In genomic region chr3:72548992-72549391, GRCh38 we compare ENCODE assay signal across 24 cellular contexts.
A peak's percentile ranks its signal among the peaks of the same experiment; 100 is the strongest.
DNase-seq lines count a peak whose midpoint lies in the region; ATAC-seq, FAIRE-seq and TF ChIP-seq lines count a peak whose summit lies in the region.
"Had no signal": no experiment of that assay in that cellular context is flagged by ENCODE, and none has a peak within 500 bp of the region (broad histone marks: within the 10 kb centered on the region; RNA-seq: fewer than 3 reads in every experiment).

No MANE protein-coding gene starts in this region.

- WGBS in endodermal cell (ENCODE audit: insufficient coverage in 1 of 2, insufficient read length in 1 of 2), 2 experiments, result 79 to 90% methylated on average over 1 to 4 of the region's 4 CpGs

- H3K27me3 Mint-ChIP-seq in activated CD4-positive, alpha-beta T cell treated with anti-CD3 and anti-CD28 coated beads, Interleukin-2, amount 10 ng/mL, durations not matched to agents 7 days and 5 days, result no peaks in the 10 kb centered on the region
- peaks cover 2% of the 10 kb centered on the region for H3K27me3 Mint-ChIP-seq in endodermal cell (ENCODE audit: insufficient read depth)

- H3F3A ChIP-seq in Loucy (ENCODE audit: low read depth), result no peaks in the 10 kb centered on the region

- CTCF ChIA-PET in activated CD4-positive, alpha-beta T cell treated with anti-CD3 and anti-CD28 coated beads, Interleukin-2, amount 10 ng/mL, durations not matched to agents 7 days and 5 days (lab: Charles Lee), result no interaction called here

- no peak overlapping the region for H3K4me3 ChIP-seq in BLaER1 treated with 17β-estradiol and CSF1 and Interleukin-3, amounts not matched to agents 10 nM and 100 nM
- H3K4me3 ChIP-seq in Loucy (ENCODE audit: low read length, poor library complexity, severe bottlenecking) (no peak overlapping the region), endodermal cell (ENCODE audit: low read length) (no peak overlapping the region), kidney (ENCODE audit: low read length in 2 of 2) (no peak overlapping the region)
- H3K4me3 ChIP-seq: gastroesophageal sphincter, sigmoid colon had no signal

- H3K4me1 Mint-ChIP-seq in activated CD4-positive, alpha-beta T cell treated with anti-CD3 and anti-CD28 coated beads, Interleukin-2, amount 10 ng/mL, durations not matched to agents 7 days and 5 days, result peaks cover 20% of the 10 kb centered on the region
- H3K4me1 Mint-ChIP-seq in endodermal cell, result peaks cover 6% of the 10 kb centered on the region

- H3K9ac ChIP-seq in BLaER1 treated with 17β-estradiol and CSF1 and Interleukin-3, amounts not matched to agents 10 nM and 100 nM, result no peak overlapping the region
- H3K9ac ChIP-seq in Loucy (ENCODE audit: low read depth, low read length, poor library complexity, severe bottlenecking), result no peak overlapping the region
- H3K9ac ChIP-seq in endodermal cell (ENCODE audit: extremely low read depth, low read length, poor library complexity, severe bottlenecking), result no peak overlapping the region
- H3K9ac ChIP-seq in kidney (ENCODE audit: low read length in 2 of 2), result no peak overlapping the region

- POLR2A ChIA-PET in activated CD4-positive, alpha-beta T cell treated with anti-CD3 and anti-CD28 coated beads, Interleukin-2, amount 10 ng/mL, durations not matched to agents 7 days and 5 days (lab: Charles Lee), result no interaction called here

- H3K9me2 ChIP-seq in Loucy (replicated peaks; ENCODE audit: low read depth, low read length), result no peaks in the 10 kb centered on the region

- H3K36me3 Mint-ChIP-seq in activated CD4-positive, alpha-beta T cell treated with anti-CD3 and anti-CD28 coated beads, Interleukin-2, amount 10 ng/mL, durations not matched to agents 7 days and 5 days (ENCODE audit: low read depth), result no peaks in the 10 kb centered on the region
- H3K36me3 Mint-ChIP-seq in endodermal cell (ENCODE audit: low read depth), result no peaks in the 10 kb centered on the region
- H3K36me3 Mint-ChIP-seq: CD14-positive monocyte had no signal

- peaks cover 10 to 19% (median 14%) of the 10 kb centered on the region in 10 experiments for H3K4me1 ChIP-seq in BLaER1 treated with 17β-estradiol and CSF1 and Interleukin-3, amounts not matched to agents 10 nM and 100 nM
- peaks cover 21% of the 10 kb centered on the region for H3K4me1 ChIP-seq in Loucy (ENCODE audit: insufficient read depth, low read length, poor library complexity, severe bottlenecking)
- no peaks in the 10 kb centered on the region for H3K4me1 ChIP-seq in endodermal cell (ENCODE audit: control insufficient read depth, insufficient read depth, low read length)
- H3K4me1 ChIP-seq in kidney (ENCODE audit: control insufficient read depth in 1 of 2, insufficient read depth in 1 of 2, low read depth in 1 of 2, low read length in 2 of 2), result no peaks in the 10 kb centered on the region
- H3K4me1 ChIP-seq: gastroesophageal sphincter, sigmoid colon had no signal

- TF ChIP-seq CTCF in Loucy (conservative IDR thresholded peaks at IDR 0.05; ENCODE audit: low read length), result no peak
- no peak for TF ChIP-seq CTCF in endodermal cell (conservative IDR thresholded peaks at IDR 0.05)
- TF ChIP-seq CTCF in kidney (IDR thresholded peaks at IDR 0.05; ENCODE audit: borderline replicate concordance, extremely low read depth, insufficient read depth), result no peak

- H3K27me3 ChIP-seq in BLaER1 treated with 17β-estradiol and CSF1 and Interleukin-3, amounts not matched to agents 10 nM and 100 nM, result no peaks in the 10 kb centered on the region
- no peaks in the 10 kb centered on the region for H3K27me3 ChIP-seq in Loucy (ENCODE audit: insufficient read depth, low read length, poor library complexity, severe bottlenecking)
- no peaks in the 10 kb centered on the region for H3K27me3 ChIP-seq in endodermal cell (ENCODE audit: control insufficient read depth, insufficient read depth, low read length, poor library complexity, severe bottlenecking)
- H3K27me3 ChIP-seq: gastroesophageal sphincter, sigmoid colon had no signal

- H3K4me2 ChIP-seq in BLaER1 treated with 17β-estradiol and CSF1 and Interleukin-3, amounts not matched to agents 10 nM and 100 nM, result peak overlapping the region in 6 of 11 experiments; percentile 70 to 82 (median 72); a peak in 5 of 22 replicates
- H3K4me2 ChIP-seq in Loucy (ENCODE audit: low read depth, low read length, poor library complexity, severe bottlenecking), result peak overlapping the region; percentile 10

- peak overlapping the region; percentile 93 for H3K27ac Mint-ChIP-seq in activated CD4-positive, alpha-beta T cell treated with anti-CD3 and anti-CD28 coated beads, Interleukin-2, amount 10 ng/mL, durations not matched to agents 7 days and 5 days
- no peak overlapping the region for H3K27ac Mint-ChIP-seq in endodermal cell
- H3K27ac Mint-ChIP-seq: nephron progenitor cell had no signal

- H3K4me3 Mint-ChIP-seq in activated CD4-positive, alpha-beta T cell treated with anti-CD3 and anti-CD28 coated beads, Interleukin-2, amount 10 ng/mL, durations not matched to agents 7 days and 5 days, result no peak overlapping the region
- H3K4me3 Mint-ChIP-seq in endodermal cell, result no peak overlapping the region
- H3K4me3 Mint-ChIP-seq: nephron progenitor cell had no signal

- H3K79me2 ChIP-seq in Loucy (ENCODE audit: insufficient read depth, low read length), result no peaks in the 10 kb centered on the region

- no peak for FAIRE-seq in kidney (lab: Jason Lieb, UNC)
- FAIRE-seq: colon had no signal

- H3K27ac ChIP-seq in BLaER1 treated with 17β-estradiol and CSF1 and Interleukin-3, amounts not matched to agents 10 nM and 100 nM, result no peak overlapping the region
- peak overlapping the region; percentile 24 for H3K27ac ChIP-seq in endodermal cell (ENCODE audit: low read depth, low read length)
- no peak overlapping the region for H3K27ac ChIP-seq in kidney (ENCODE audit: low read depth in 2 of 2, low read length in 2 of 2)
- H3K27ac ChIP-seq: gastroesophageal sphincter, sigmoid colon, VCaP had no signal

- DNase-seq in activated CD4-positive, alpha-beta T cell treated with anti-CD3 and anti-CD28 coated beads, Interleukin-2, amount 10 ng/mL, durations not matched to agents 7 days and 5 days, result no peak
- no peak for DNase-seq in activated CD4-positive, alpha-beta T cell treated with anti-CD3 and anti-CD28 coated beads for 1 hour
- DNase-seq in endodermal cell, result no peak
- DNase-seq in kidney, result no peak
- DNase-seq in SKM-1 (lab: John Stamatoyannopoulos, UW; ENCODE audit: unreplicated experiment), result no peak
- DNase-seq: activated CD4-positive, alpha-beta T cell treated with anti-CD3 and anti-CD28 coated beads, Interleukin-2, amount 50 U/mL, for 4 hours; hypothalamus; Karpas-422; left ventricle myocardium superior; midbrain; NCI-H2081; NCI-H510A treated with DMSO at 0.1 percent for 48 hours; nephron progenitor cell; NK-92 treated with Interleukin-12 subunit alpha and Interleukin-12 subunit beta, amount 100 ng/mL, for 24 hours; SHP77 treated with DMSO at 0.1 percent for 48 hours; sigmoid colon; substantia nigra had no signal

- no peaks in the 10 kb centered on the region for H3K9me3 ChIP-seq in BLaER1 treated with 17β-estradiol and CSF1 and Interleukin-3, amounts not matched to agents 10 nM and 100 nM (replicated peaks in 1 of 11)
- H3K9me3 ChIP-seq in Loucy (ENCODE audit: insufficient read depth, low read depth, low read length), result no peaks in the 10 kb centered on the region
- H3K9me3 ChIP-seq in endodermal cell (ENCODE audit: control insufficient read depth, low read length), result no peaks in the 10 kb centered on the region
- H3K9me3 ChIP-seq in kidney (ENCODE audit: control insufficient read depth in 1 of 2, low read length in 2 of 2), result no peaks in the 10 kb centered on the region
- H3K9me3 ChIP-seq: gastroesophageal sphincter, sigmoid colon had no signal

- H2AFZ ChIP-seq in Loucy (ENCODE audit: low read length), result no peak overlapping the region

- no peaks in the 10 kb centered on the region for H3K36me3 ChIP-seq in BLaER1 treated with 17β-estradiol and CSF1 and Interleukin-3, amounts not matched to agents 10 nM and 100 nM
- H3K36me3 ChIP-seq in Loucy (ENCODE audit: insufficient read depth, low read length) (no peaks in the 10 kb centered on the region), endodermal cell (ENCODE audit: control insufficient read depth, insufficient read depth, low read length) (no peaks in the 10 kb centered on the region), kidney (ENCODE audit: control insufficient read depth in 1 of 2, insufficient read depth in 2 of 2, low read length in 2 of 2) (no peaks in the 10 kb centered on the region)
- H3K36me3 ChIP-seq: gastroesophageal sphincter, sigmoid colon had no signal

- H4K20me1 ChIP-seq in BLaER1 treated with 17β-estradiol and CSF1 and Interleukin-3, amounts not matched to agents 10 nM and 100 nM, result no peaks in the 10 kb centered on the region
- no peaks in the 10 kb centered on the region for H4K20me1 ChIP-seq in Loucy (ENCODE audit: insufficient read depth, low read length, poor library complexity, severe bottlenecking)

- no peaks in the 10 kb centered on the region for H3K9me3 Mint-ChIP-seq in activated CD4-positive, alpha-beta T cell treated with anti-CD3 and anti-CD28 coated beads, Interleukin-2, amount 10 ng/mL, durations not matched to agents 7 days and 5 days
- no peaks in the 10 kb centered on the region for H3K9me3 Mint-ChIP-seq in endodermal cell
- H3K9me3 Mint-ChIP-seq: CD14-positive monocyte, nephron progenitor cell had no signal

- no peak for ATAC-seq in GM18511 (IDR thresholded peaks at IDR 0.05; ENCODE audit: unreplicated experiment)
- ATAC-seq: gastroesophageal sphincter, left ventricle myocardium superior had no signal

- intact Hi-C loops in kidney (cut with DNase I), result no loop called here
